ENCODE assay signal across 18 cellular contexts in genomic region chr5:10636363-10637142, GRCh38.
A peak's percentile ranks its signal among the peaks of the same experiment; 100 is the strongest.
DNase-seq lines count a peak whose midpoint lies in the region; ATAC-seq lines count a peak whose summit lies in the region.
"Had no signal": no experiment of that assay in that cellular context is flagged by ENCODE, and none has a peak within 500 bp of the region (broad histone marks: within the 10 kb centered on the region; RNA-seq: fewer than 3 reads in every experiment).

No MANE protein-coding gene starts in this region.

- H3K9me3 Mint-ChIP-seq in activated T-helper 17 cell treated with anti-CD3 and anti-CD28 coated beads, Interleukin-2, amount 50 U/mL, for 72 hours, result no peaks in the 10 kb centered on the region
- H3K9me3 Mint-ChIP-seq in naive B cell, result peaks cover 0 to 15% (median 5%) of the 10 kb centered on the region in 7 donors

- H3K4me3 Mint-ChIP-seq in activated T-helper 17 cell treated with anti-CD3 and anti-CD28 coated beads, Interleukin-2, amount 50 U/mL, for 72 hours, result peak overlapping the region; percentile 74
- H3K4me3 Mint-ChIP-seq in naive B cell, result no peak overlapping the region

- H3K27me3 Mint-ChIP-seq in activated T-helper 17 cell treated with anti-CD3 and anti-CD28 coated beads, Interleukin-2, amount 50 U/mL, for 72 hours, result no peaks in the 10 kb centered on the region
- no peaks in the 10 kb centered on the region for H3K27me3 Mint-ChIP-seq in naive B cell

- no peak for ATAC-seq in activated T-helper 17 cell treated with anti-CD3 and anti-CD28 coated beads, Interleukin-2, amount 50 U/mL, for 72 hours (replicated peaks)
- ATAC-seq in naive B cell (ENCODE audit: low read depth in 2 of 2), result no peak

- H3K27me3 ChIP-seq in H7 (ENCODE audit: control insufficient read depth, insufficient read depth, low read length), result no peaks in the 10 kb centered on the region
- H3K27me3 ChIP-seq: adrenal gland, upper lobe of left lung had no signal

- H3K36me3 ChIP-seq in H7 (replicated peaks; ENCODE audit: control insufficient read depth, insufficient read depth, low read length), result no peaks in the 10 kb centered on the region
- H3K36me3 ChIP-seq: adrenal gland, upper lobe of left lung had no signal

- peak overlapping the region; percentile 84 for H3K27ac Mint-ChIP-seq in activated T-helper 17 cell treated with anti-CD3 and anti-CD28 coated beads, Interleukin-2, amount 50 U/mL, for 72 hours
- peak overlapping the region in 5 of 6 donors; percentile 89 to 99 (median 91) for H3K27ac Mint-ChIP-seq in naive B cell
- H3K27ac Mint-ChIP-seq: nephron progenitor cell had no signal

- peaks cover 30% of the 10 kb centered on the region for H3K4me1 Mint-ChIP-seq in activated T-helper 17 cell treated with anti-CD3 and anti-CD28 coated beads, Interleukin-2, amount 50 U/mL, for 72 hours
- peaks cover 38 to 71% (median 46%) of the 10 kb centered on the region in 3 donors for H3K4me1 Mint-ChIP-seq in naive B cell

- peak; percentile 27 for DNase-seq in activated CD4-positive, CD25-positive, alpha-beta regulatory T cell treated with anti-CD3 and anti-CD28 coated beads, Interleukin-2, amount 50 U/mL, for 72 hours
- no peak for DNase-seq in activated CD4-positive, CD25-positive, alpha-beta regulatory T cell (lab: John Stamatoyannopoulos, UW)
- DNase-seq in H7, result peak; percentile 48
- DNase-seq in naive B cell, result no peak
- no peak for DNase-seq in cerebellar cortex (ENCODE audit: low spot score)
- no peak for DNase-seq in NCI-H345 (lab: John Stamatoyannopoulos, UW)
- DNase-seq in GM03348 (ENCODE audit: low spot score), result no peak
- DNase-seq: activated T-cell treated with anti-CD3 and anti-CD28 coated beads, Interleukin-2, amount 50 U/mL, for 4 hours; adrenal gland; effector CD4-positive, alpha-beta T cell; glutamatergic neuron; NCI-H187; NCI-H526; nephron progenitor cell; SHP77; stimulated activated naive CD4-positive, alpha-beta T cell; upper lobe of left lung had no signal

- peaks cover 8% of the 10 kb centered on the region for H3K36me3 Mint-ChIP-seq in activated T-helper 17 cell treated with anti-CD3 and anti-CD28 coated beads, Interleukin-2, amount 50 U/mL, for 72 hours (ENCODE audit: low read depth)
- peaks cover 0 to 13% of the 10 kb centered on the region in 2 donors for H3K36me3 Mint-ChIP-seq in naive B cell

- H3K4me3 ChIP-seq in H7 (ENCODE audit: insufficient read depth, low read depth, low read length), result no peak overlapping the region
- H3K4me3 ChIP-seq: adrenal gland, upper lobe of left lung had no signal

Comparison
In these comparisons a context has a peak if more than half of its experiments do, and no peak if none do; other contexts are left out.
1. DNase-seq: peak in activated CD4-positive, CD25-positive, alpha-beta regulatory T cell treated with anti-CD3 and anti-CD28 coated beads, Interleukin-2, amount 50 U/mL, for 72 hours (single experiment) and H7 (single experiment); none in activated CD4-positive, CD25-positive, alpha-beta regulatory T cell (0 of 4), naive B cell (single experiment), cerebellar cortex (single experiment), NCI-H345 (single experiment) and GM03348 (single experiment).